In the genomic region with DNA sequence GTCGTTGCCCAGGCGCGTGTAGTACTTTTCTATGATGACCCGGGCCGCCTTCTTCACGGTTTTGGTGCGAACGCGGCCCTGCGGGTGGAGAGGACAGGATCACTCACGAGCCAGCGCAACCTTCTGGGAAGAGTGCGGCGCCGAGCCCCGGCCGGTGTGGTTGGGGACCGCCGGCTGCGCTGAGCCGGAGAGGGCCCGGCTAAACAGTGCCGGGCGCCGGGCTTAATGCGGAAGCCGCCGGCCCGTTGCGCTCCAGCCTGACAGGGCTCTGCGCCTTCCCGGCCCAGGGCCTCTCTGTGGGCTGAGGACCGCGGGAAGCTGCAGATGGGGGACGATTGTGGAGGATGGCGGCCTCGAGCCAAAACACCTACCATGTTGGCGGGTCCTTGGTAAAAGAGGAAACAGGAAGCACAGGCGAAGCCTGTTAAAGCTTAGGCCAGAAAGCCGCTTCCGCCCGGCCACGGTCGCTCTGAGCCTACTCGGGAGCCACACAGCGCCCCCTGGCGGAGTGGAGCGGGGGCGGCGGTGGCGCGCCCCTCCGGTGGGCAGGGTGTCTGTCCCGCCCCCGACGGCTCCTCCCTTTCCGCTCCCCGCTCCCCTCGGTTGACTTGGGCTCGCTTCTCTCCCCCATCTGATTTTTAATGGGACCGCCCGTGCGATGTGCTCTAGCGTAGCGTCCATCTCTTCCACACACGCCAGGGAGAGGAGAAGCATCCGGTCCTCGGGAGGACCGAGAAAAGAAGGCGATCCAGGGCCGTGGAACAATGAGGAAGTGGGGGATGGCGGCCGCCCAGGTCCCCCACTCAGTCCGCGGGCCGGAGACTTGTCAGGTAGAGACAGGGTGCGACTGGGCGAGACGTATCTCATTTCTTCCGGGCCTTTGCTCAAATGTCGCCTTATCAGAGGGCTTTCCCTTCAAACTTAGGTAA, we compare ENCODE assay signal across 9 cellular contexts. TPM values are rescaled to one million over a fixed set of nuclear protein-coding genes. Genes with fewer than 3 reads are reported as not detected.
DNase-seq lines count a peak whose midpoint lies in the region; ATAC-seq, FAIRE-seq and TF ChIP-seq lines count a peak whose summit lies in the region.
"Had no signal": no experiment of that assay in that cellular context is flagged by ENCODE, and none has a peak within 500 bp of the region (broad histone marks: within the 10 kb centered on the region; RNA-seq: fewer than 3 reads in every experiment).

A gene (minus strand): TSS at position 403 of the 929 bp plus-strand sequence. CDS start 29 bp downstream, at position 374.

- DNase-seq in activated naive CD4-positive, alpha-beta T cell treated with Interleukin-2 at 50 U/mL for 16 hours, result peak; percentile 98
- DNase-seq in activated naive CD4-positive, alpha-beta T cell (lab: John Stamatoyannopoulos, UW), result no peak
- DNase-seq in WERI-Rb-1 (peak; percentile 95), choroid plexus epithelial cell (ENCODE audit: low read depth) (peak; percentile 98), HepG2 (ENCODE audit: low spot score) (peak; percentile 88), SIG-M5 (lab: John Stamatoyannopoulos, UW) (no peak)
- DNase-seq in stimulated activated CD4-positive, alpha-beta T cell treated with anti-CD3 and anti-CD28 coated beads, Interleukin-4, amount 100 ng/mL, for 4 hours, result peak; percentile 97 to 99

- peaks cover 46% of the 10 kb centered on the region for H3K36me3 ChIP-seq in WERI-Rb-1
- H3K36me3 ChIP-seq in HepG2 (replicated peaks in 1 of 2; ENCODE audit: control insufficient read depth in 1 of 2, insufficient read depth in 2 of 2, low read length in 2 of 2), result peaks cover 14 to 37% of the 10 kb centered on the region in 2 experiments

- in situ Hi-C loops in HepG2 (cut with HindIII; ENCODE audit: extremely low pct_ligation_motif_present, low pct_unique_long_range_greater_than_20kb), result loop anchor here (10.0 kb wide), 1 partner anchor 474 kb away; a partner anchor contains a TSS

- FAIRE-seq in HepG2 (lab: Jason Lieb, UNC), result peak; percentile 40
- FAIRE-seq: G401.6 had no signal

- H3K4me3 ChIP-seq in WERI-Rb-1 (ENCODE audit: low read depth, low read length), result peak within 1 kb of the TSS; percentile 99
- peak within 1 kb of the TSS; percentile 99 for H3K4me3 ChIP-seq in choroid plexus epithelial cell (ENCODE audit: low read depth, low read length)
- H3K4me3 ChIP-seq in HepG2 (replicated peaks in 1 of 3; ENCODE audit: insufficient read depth in 1 of 3, low read depth in 2 of 3, low read length in 3 of 3), result peak within 1 kb of the TSS; percentile 98 to 100 (median 98)

- TF ChIP-seq CTCF in WERI-Rb-1 (IDR thresholded peaks at IDR 0.05; ENCODE audit: low read depth, low read length) (peak; percentile 98), choroid plexus epithelial cell (conservative IDR thresholded peaks at IDR 0.05; ENCODE audit: low read depth, low read length) (peak; percentile 79), HepG2 (CRISPR knock-in tag; IDR thresholded peaks at IDR 0.05) (peak; percentile 98)

- WGBS in HepG2 (ENCODE audit: low lambda C conversion rate), result 1% methylated on average over 27 of the region's 81 CpGs

- H3K79me2 ChIP-seq in HepG2 (ENCODE audit: insufficient read depth, low read length), result peaks cover 26% of the 10 kb centered on the region

- H3K9ac ChIP-seq in HepG2 (ENCODE audit: insufficient read depth, low read depth, low read length), result peak within 1 kb of the TSS; percentile 100

- peak; percentile 95 to 99 for TF ChIP-seq POLR2A in HepG2 (IDR thresholded peaks at IDR 0.05; ENCODE audit: insufficient read depth in 1 of 2, low read depth in 2 of 2, low read length in 2 of 2)

- no peaks in the 10 kb centered on the region for H3K9me3 ChIP-seq in WERI-Rb-1 (ENCODE audit: severe bottlenecking)
- H3K9me3 ChIP-seq in HepG2 (ENCODE audit: low read length), result no peaks in the 10 kb centered on the region

- intact Hi-C loops in HepG2 (cut with micrococcal nuclease; ENCODE audit: unreplicated experiment), result loop anchor here (1.0 to 2.0 kb wide), 2 partner anchors 210 to 460 kb away; no protein-coding TSS in a partner anchor

- peak within 1 kb of the TSS; percentile 85 for H3K4me2 ChIP-seq in HepG2 (ENCODE audit: low read depth, low read length)

- TF ChIP-seq EP300 in HepG2 (IDR thresholded peaks at IDR 0.05; ENCODE audit: low read depth in 2 of 2, low read length in 2 of 2) (peak; percentile 21 to 44; a peak in 1 of 4 replicates), HepG2 (CRISPR knock-in tag; IDR thresholded peaks at IDR 0.05; ENCODE audit: borderline replicate concordance) (peak; percentile 10; the same call in 1 of the 2 replicates)

- H4K20me1 ChIP-seq in HepG2 (ENCODE audit: insufficient read depth, low read length), result peaks cover 44% of the 10 kb centered on the region

- no TSS peak for BruUV-seq in HepG2 (replicated peaks; lab: Mats Ljungman, UMichigan)

- H3K27me3 ChIP-seq in WERI-Rb-1 (ENCODE audit: insufficient read depth, low read depth, severe bottlenecking) (no peaks in the 10 kb centered on the region), HepG2 (ENCODE audit: control insufficient read depth in 1 of 2, insufficient read depth in 2 of 2, low read length in 2 of 2) (peaks cover 0 to 10% of the 10 kb centered on the region in 2 experiments; a peak in 1 of 5 replicates)

- TF ChIP-seq RAD21 in HepG2 (CRISPR knock-in tag; IDR thresholded peaks at IDR 0.05), result peak; percentile 67

- CTCF ChIA-PET in HepG2 (lab: Yijun Ruan, JAX; ENCODE audit: low intra/inter-chr PET ratio, low total read pairs), result interaction anchor here (1.2 kb wide), 1 partner anchor 9 kb away, joined by 4 read pairs; no protein-coding TSS in a partner anchor

- peak within 1 kb of the TSS; percentile 87 for H3K27ac ChIP-seq in WERI-Rb-1
- peak within 1 kb of the TSS; percentile 90 for H3K27ac ChIP-seq in HepG2 (ENCODE audit: extremely low read length, insufficient read depth, low read length)

- H3K4me1 ChIP-seq in HepG2 (ENCODE audit: insufficient read depth, low read length), result peaks cover 41% of the 10 kb centered on the region

- H2AFZ ChIP-seq in HepG2 (ENCODE audit: low read length), result peak within 1 kb of the TSS; percentile 62

- ATAC-seq in HG03280 (IDR thresholded peaks at IDR 0.05; ENCODE audit: unreplicated experiment) (peak; percentile 96), HepG2 (peak; percentile 90)

- POLR2A ChIA-PET in HepG2 (lab: Yijun Ruan, JAX), result interaction anchor here (0.6 to 2.6 kb wide), 12 partner anchors 9 to 527 kb away, joined by 3 to 25 read pairs (median 4); a partner anchor contains a TSS

TF ChIP-seq in HepG2, 621 proteins besides CTCF, POLR2A, EP300 and RAD21 (continues in another document):
- TF ChIP-seq, protein P1, sequence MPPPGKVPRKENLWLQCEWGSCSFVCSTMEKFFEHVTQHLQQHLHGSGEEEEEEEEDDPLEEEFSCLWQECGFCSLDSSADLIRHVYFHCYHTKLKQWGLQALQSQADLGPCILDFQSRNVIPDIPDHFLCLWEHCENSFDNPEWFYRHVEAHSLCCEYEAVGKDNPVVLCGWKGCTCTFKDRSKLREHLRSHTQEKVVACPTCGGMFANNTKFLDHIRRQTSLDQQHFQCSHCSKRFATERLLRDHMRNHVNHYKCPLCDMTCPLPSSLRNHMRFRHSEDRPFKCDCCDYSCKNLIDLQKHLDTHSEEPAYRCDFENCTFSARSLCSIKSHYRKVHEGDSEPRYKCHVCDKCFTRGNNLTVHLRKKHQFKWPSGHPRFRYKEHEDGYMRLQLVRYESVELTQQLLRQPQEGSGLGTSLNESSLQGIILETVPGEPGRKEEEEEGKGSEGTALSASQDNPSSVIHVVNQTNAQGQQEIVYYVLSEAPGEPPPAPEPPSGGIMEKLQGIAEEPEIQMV (CRISPR knock-in tag; IDR thresholded peaks at IDR 0.05; ENCODE audit: low read depth), result peak; percentile 93
- TF ChIP-seq POLR2G (IDR thresholded peaks at IDR 0.05; ENCODE audit: low read depth, low read length) (peak; percentile 99), ZKSCAN8 (CRISPR knock-in tag; IDR thresholded peaks at IDR 0.05; ENCODE audit: borderline replicate concordance) (peak; percentile 75; the same call in 1 of the 2 replicates), ZEB1 (IDR thresholded peaks at IDR 0.05; ENCODE audit: insufficient replicate concordance, low read depth) (no peak), EEA1 (CRISPR knock-in tag; IDR thresholded peaks at IDR 0.05; ENCODE audit: borderline replicate concordance) (no peak; the same call in 1 of the 2 replicates)
- TF ChIP-seq, protein P2, sequence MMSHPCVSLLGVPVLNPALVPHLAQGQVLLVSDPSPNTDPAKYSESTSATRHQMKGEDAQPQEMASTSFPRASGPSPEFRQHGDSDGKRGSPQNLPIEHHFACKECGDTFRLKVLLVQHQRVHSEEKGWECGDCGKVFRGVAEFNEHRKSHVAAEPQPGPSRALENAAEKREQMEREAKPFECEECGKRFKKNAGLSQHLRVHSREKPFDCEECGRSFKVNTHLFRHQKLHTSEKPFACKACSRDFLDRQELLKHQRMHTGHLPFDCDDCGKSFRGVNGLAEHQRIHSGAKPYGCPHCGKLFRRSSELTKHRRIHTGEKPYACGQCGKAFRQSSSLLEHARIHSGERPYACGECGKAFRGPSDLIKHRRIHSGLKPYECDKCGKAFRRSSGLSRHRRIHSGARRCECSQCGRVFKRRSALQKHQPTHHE (CRISPR knock-in tag; IDR thresholded peaks at IDR 0.05; ENCODE audit: borderline replicate concordance), result peak; percentile 74; the same call in 1 of the 2 replicates

RNA-seq across cellular contexts. Expression of the gene that starts here (rescaled TPM):
- total RNA-seq in HepG2 (2016; rRNA removed; fragmentation: Illumina TruSeq; extraction: Trizol), result 2,570 and 3,054 TPM in 2 replicates
- total RNA-seq in HepG2 (2016; cell fraction: cytosol; rRNA removed; fragmentation: Illumina TruSeq; extraction: Trizol; ENCODE audit: low read depth), result 4,994 and 5,490 TPM in 2 replicates
- total RNA-seq in HepG2 (2016; cell fraction: insoluble cytoplasmic fraction; rRNA removed; fragmentation: Illumina TruSeq; extraction: Trizol), result 2,663 and 3,313 TPM in 2 replicates
- total RNA-seq in HepG2 (2016; cell fraction: membrane; rRNA removed; fragmentation: Illumina TruSeq; extraction: Trizol), result 7,031 and 7,209 TPM in 2 replicates
- 929 and 985 TPM in 2 replicates for total RNA-seq in HepG2 (2016; cell fraction: nucleus; rRNA removed; fragmentation: Illumina TruSeq; extraction: Trizol)
- 4,585 and 5,021 TPM in 2 replicates for polyA plus RNA-seq in HepG2 (2011; rRNA removed)
- 5,951 and 6,864 TPM in 2 replicates for polyA plus RNA-seq in HepG2 (2011; cell fraction: cytosol; rRNA removed)
- 896 and 981 TPM in 2 replicates for polyA plus RNA-seq in HepG2 (2011; cell fraction: nucleus; rRNA removed)
- polyA plus RNA-seq in HepG2 (2012), result 4,134 and 4,528 TPM in 2 replicates
- polyA plus RNA-seq in HepG2 (2016; cell fraction: cytosol; fragmentation: Illumina TruSeq; extraction: Trizol; ENCODE audit: low read depth), result 6,185 and 6,219 TPM in 2 replicates
- polyA plus RNA-seq in HepG2 (2016; cell fraction: insoluble cytoplasmic fraction; fragmentation: Illumina TruSeq; extraction: Trizol; ENCODE audit: low read depth), result 3,184 and 3,595 TPM in 2 replicates
- 6,729 and 7,315 TPM in 2 replicates for polyA plus RNA-seq in HepG2 (2016; cell fraction: membrane; fragmentation: Illumina TruSeq; extraction: Trizol; ENCODE audit: low read depth)
- 1,646 and 1,776 TPM in 2 replicates for polyA plus RNA-seq in HepG2 (2016; cell fraction: nucleus; fragmentation: Illumina TruSeq; extraction: Trizol; ENCODE audit: insufficient read depth, low read depth)
- 329 and 1,099 TPM in 2 replicates for polyA minus RNA-seq in HepG2 (2011; rRNA and poly(A)+ RNA removed; ENCODE audit: low replicate concordance)
- 571 and 625 TPM in 2 replicates for polyA minus RNA-seq in HepG2 (2011; cell fraction: cytosol; rRNA and poly(A)+ RNA removed)
- 313 and 389 TPM in 2 replicates for polyA minus RNA-seq in HepG2 (2011; cell fraction: nucleus; rRNA and poly(A)+ RNA removed)

Comparison
In these comparisons a context has a peak if more than half of its experiments do, and no peak if none do; other contexts are left out.
1. DNase-seq: peak in activated naive CD4-positive, alpha-beta T cell treated with Interleukin-2 at 50 U/mL for 16 hours (single experiment), WERI-Rb-1 (single experiment), choroid plexus epithelial cell (single experiment), HepG2 (single experiment) and stimulated activated CD4-positive, alpha-beta T cell treated with anti-CD3 and anti-CD28 coated beads, Interleukin-4, amount 100 ng/mL, for 4 hours (2 of 2); none in activated naive CD4-positive, alpha-beta T cell (0 of 4) and SIG-M5 (single experiment).
2. Peak in every context shown above with its lines, with median percentiles within 50 percentile points of each other: H3K4me3 ChIP-seq and CTCF ChIP-seq.